Comparison of ENCODE assay signal across 8 cellular contexts in the genomic region with DNA sequence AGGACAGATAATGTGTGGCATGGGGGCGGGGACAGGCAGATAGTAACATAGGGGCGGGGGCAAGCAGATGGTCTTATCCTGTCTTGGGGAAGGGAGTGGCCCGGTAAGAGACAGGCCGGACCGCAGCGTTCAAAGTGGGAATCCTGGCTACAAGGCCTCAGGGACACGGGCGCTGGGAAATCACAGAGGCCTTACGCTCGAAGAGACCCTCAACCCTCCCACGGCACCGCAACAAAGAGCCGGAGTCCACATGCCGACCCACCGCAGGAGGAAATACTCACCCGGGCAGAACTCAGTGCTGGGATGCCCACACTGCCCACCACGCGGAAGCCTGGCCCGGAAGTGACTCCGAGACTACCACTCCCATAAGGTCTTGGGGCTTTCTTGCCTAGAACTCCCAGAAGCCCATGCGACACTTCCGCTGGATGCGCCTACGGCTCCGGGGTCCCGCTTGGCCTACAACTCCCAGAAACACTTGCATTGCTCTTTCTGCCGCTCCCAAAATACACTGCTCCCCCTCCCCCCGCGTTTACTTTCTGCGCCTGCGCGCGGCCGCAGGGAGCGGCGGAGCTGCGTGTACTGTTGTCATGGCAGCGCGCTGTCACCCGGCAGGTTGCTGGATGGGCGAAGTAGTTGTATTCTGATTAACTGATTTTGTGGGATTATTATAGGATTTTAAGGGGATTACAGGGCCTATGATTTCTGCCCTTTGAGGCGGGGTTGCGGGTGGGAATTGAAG. TPM values are rescaled to one million over a fixed set of nuclear protein-coding genes. Genes with fewer than 3 reads are reported as not detected.
A peak's percentile ranks its signal among the peaks of the same experiment; 100 is the strongest.
DNase-seq lines count a peak whose midpoint lies in the region; ATAC-seq and TF ChIP-seq lines count a peak whose summit lies in the region.

TSS of gene CTU1 (minus strand) at position 344 of the 739 bp plus-strand sequence. CDS start 3,840 bp downstream, outside the sequence.

- H3K4me3 Mint-ChIP-seq in activated B cell treated with CpG ODN at 0.5 μM for 24 hours (peak within 1 kb of the TSS; percentile 93), immature natural killer cell (peak within 1 kb of the TSS; percentile 97 to 99 (median 98))

- CTCF ChIA-PET in AG04449 (lab: Yijun Ruan, JAX): interaction anchor here (1.7 kb wide), 1 partner anchor 12 kb away, joined by 5 read pairs; no protein-coding TSS in a partner anchor
- CTCF ChIA-PET in activated B cell treated with CpG ODN at 0.5 μM for 24 hours (lab: Charles Lee): no interaction called here

- H3K9me3 Mint-ChIP-seq in activated B cell treated with CpG ODN at 0.5 μM for 24 hours: no peaks in the 10 kb centered on the region
- H3K9me3 Mint-ChIP-seq in immature natural killer cell: no peaks in the 10 kb centered on the region

- POLR2A ChIA-PET in AG04449 (lab: Yijun Ruan, JAX) (no interaction called here), activated B cell treated with CpG ODN at 0.5 μM for 24 hours (lab: Charles Lee) (interaction anchor here (0.6 kb wide), 1 partner anchor 14 kb away, joined by 8 read pairs; no protein-coding TSS in a partner anchor)

- DNase-seq in AG04449 (ENCODE audit: low read depth, low spot score): peak; percentile 96
- DNase-seq in NCI-H2227 treated with DMSO at 0.1 percent for 48 hours (lab: John Stamatoyannopoulos, UW): peak; percentile 93
- DNase-seq in activated B cell treated with CpG ODN at 0.5 μM for 24 hours: peak; percentile 93
- DNase-seq in central memory CD4-positive, alpha-beta T cell: peak; percentile 98
- peak; percentile 97 to 99 (median 98) for DNase-seq in immature natural killer cell
- peak; percentile 98 for DNase-seq in smooth muscle cell of the brain vasculature (ENCODE audit: low read depth, low spot score)

- intact Hi-C loops in activated B cell treated with CpG ODN at 0.5 μM for 24 hours (cut with micrococcal nuclease): loop anchor here (1.0 to 10.0 kb wide), 3 partner anchors 486 to 763 kb away; partner anchors contain the start of gene JOSD2

- H3K4me3 ChIP-seq in AG04449 (ENCODE audit: low read depth, low read length): peak within 1 kb of the TSS; percentile 92

- ATAC-seq in GM18907 (IDR thresholded peaks at IDR 0.05; ENCODE audit: unreplicated experiment) (peak; percentile 92), HG03159 (IDR thresholded peaks at IDR 0.05; ENCODE audit: unreplicated experiment) (peak; percentile 96), activated B cell treated with CpG ODN at 0.5 μM for 24 hours (ENCODE audit: low read depth) (peak; percentile 97)

- H3K4me1 Mint-ChIP-seq in activated B cell treated with CpG ODN at 0.5 μM for 24 hours (peaks cover 29% of the 10 kb centered on the region), immature natural killer cell (peaks cover 52% of the 10 kb centered on the region in 2 donors)

- H3K36me3 Mint-ChIP-seq in activated B cell treated with CpG ODN at 0.5 μM for 24 hours (ENCODE audit: low read depth) (peaks cover 34% of the 10 kb centered on the region), immature natural killer cell (peaks cover 3% of the 10 kb centered on the region in 3 donors)

- peak within 1 kb of the TSS; percentile 96 for H3K27ac Mint-ChIP-seq in activated B cell treated with CpG ODN at 0.5 μM for 24 hours
- H3K27ac Mint-ChIP-seq in immature natural killer cell: peak within 1 kb of the TSS; percentile 94 to 99 (median 98)

- H3K27me3 Mint-ChIP-seq in activated B cell treated with CpG ODN at 0.5 μM for 24 hours (peaks cover 2% of the 10 kb centered on the region), immature natural killer cell (ENCODE audit: low read depth in 3 of 3) (peaks cover 7 to 10% (median 8%) of the 10 kb centered on the region in 3 donors)

- TF ChIP-seq CTCF in AG04449 (IDR thresholded peaks at IDR 0.05; ENCODE audit: insufficient read depth, low read length, missing control alignments): no peak
- no peak for TF ChIP-seq CTCF in activated B cell treated with CpG ODN at 0.5 μM for 24 hours (IDR thresholded peaks at IDR 0.05)

RNA-seq across cellular contexts. Expression of gene CTU1, which starts in this region (rescaled TPM):
- total RNA-seq in activated B cell treated with CpG ODN at 0.5 μM for 24 hours: 7.8 and 8.9 TPM in 2 replicates
- 1 to 10 TPM; 2.0 to 5.6 (median 5.0) TPM for polyA plus RNA-seq in immature natural killer cell

Comparison
In these comparisons a context has a peak if more than half of its experiments do, and no peak if none do; other contexts are left out.
1. Peak in every context shown above with its lines: DNase-seq, ATAC-seq and H3K4me3 ChIP-seq.